In genomic region chr6:30857537-30857936, GRCh38 we compare ENCODE assay signal across 23 cellular contexts.
DNase-seq lines count a peak whose midpoint lies in the region; ATAC-seq and TF ChIP-seq lines count a peak whose summit lies in the region.
"Had no signal": no experiment of that assay in that cellular context is flagged by ENCODE, and none has a peak within 500 bp of the region (broad histone marks: within the 10 kb centered on the region; RNA-seq: fewer than 3 reads in every experiment).

No MANE protein-coding gene starts in this region.

- peaks cover 0 to 10% of the 10 kb centered on the region in 2 donors for H3K27me3 Mint-ChIP-seq in stimulated activated naive B cell treated with anti-CD40 and anti-IgM and Interleukin-4, amounts not matched to agents 10 μg/mL and 1 μg/mL and 100 μg/mL, for 72 hours

- no peak overlapping the region for H3K4me3 Mint-ChIP-seq in stimulated activated naive B cell treated with anti-CD40 and anti-IgM and Interleukin-4, amounts not matched to agents 10 μg/mL and 1 μg/mL and 100 μg/mL, for 72 hours
- H3K4me3 Mint-ChIP-seq: activated CD8-positive, alpha-beta T cell treated with anti-CD3 and anti-CD28 coated beads, Interleukin-2, amount 10 ng/mL, durations not matched to agents 7 days and 5 days; CD8-positive, alpha-beta T cell; naive thymus-derived CD8-positive, alpha-beta T cell had no signal

- peak; percentile 58 for DNase-seq in GM12865 (ENCODE audit: low read depth)
- peak; percentile 15 for DNase-seq in NCI-H526 treated with DMSO at 0.1 percent for 48 hours (lab: John Stamatoyannopoulos, UW)
- peak; percentile 25 for DNase-seq in kidney tubule cell (ENCODE audit: low spot score)
- DNase-seq in stimulated activated naive B cell treated with anti-CD40 and anti-IgM and Interleukin-4, amounts not matched to agents 10 μg/mL and 1 μg/mL and 100 μg/mL, for 72 hours = no peak
- no peak for DNase-seq in NCI-H2029 (lab: John Stamatoyannopoulos, UW)
- no peak for DNase-seq in SKM-1 (lab: John Stamatoyannopoulos, UW; ENCODE audit: unreplicated experiment)
- DNase-seq in T1000 (lab: John Stamatoyannopoulos, UW) = no peak
- DNase-seq: activated CD4-positive, alpha-beta T cell treated with anti-CD3 and anti-CD28 coated beads for 1 hour; activated CD8-positive, alpha-beta T cell treated with anti-CD3 and anti-CD28 coated beads, Interleukin-2, amount 10 ng/mL, durations not matched to agents 7 days and 5 days; activated T-cell treated with anti-CD3 and anti-CD28 coated beads, Interleukin-2, amount 50 U/mL, for 1 hour; CD8-positive, alpha-beta T cell; cortex of kidney; DMS153; left cardiac atrium; mesenchymal stem cell; naive thymus-derived CD8-positive, alpha-beta T cell; NCI-H1436 treated with DMSO at 0.1 percent for 48 hours; OCI-M1; posterior cingulate gyrus; SHP77; SW 1271; uterus had no signal

- peaks cover 17% of the 10 kb centered on the region in 2 donors for H3K9me3 Mint-ChIP-seq in stimulated activated naive B cell treated with anti-CD40 and anti-IgM and Interleukin-4, amounts not matched to agents 10 μg/mL and 1 μg/mL and 100 μg/mL, for 72 hours

- TF ChIP-seq CTCF in GM12865 (IDR thresholded peaks at IDR 0.05; ENCODE audit: insufficient read depth, low read depth, low read length, missing control alignments) = no peak

- peaks cover 16 to 24% of the 10 kb centered on the region in 2 donors for H3K36me3 Mint-ChIP-seq in stimulated activated naive B cell treated with anti-CD40 and anti-IgM and Interleukin-4, amounts not matched to agents 10 μg/mL and 1 μg/mL and 100 μg/mL, for 72 hours
- H3K36me3 Mint-ChIP-seq: CD8-positive, alpha-beta T cell had no signal

- H3K4me1 Mint-ChIP-seq in stimulated activated naive B cell treated with anti-CD40 and anti-IgM and Interleukin-4, amounts not matched to agents 10 μg/mL and 1 μg/mL and 100 μg/mL, for 72 hours = peaks cover 15% of the 10 kb centered on the region in 2 donors

- H3K27ac Mint-ChIP-seq in stimulated activated naive B cell treated with anti-CD40 and anti-IgM and Interleukin-4, amounts not matched to agents 10 μg/mL and 1 μg/mL and 100 μg/mL, for 72 hours = no peak overlapping the region
- H3K27ac Mint-ChIP-seq: activated CD8-positive, alpha-beta T cell treated with anti-CD3 and anti-CD28 coated beads, Interleukin-2, amount 10 ng/mL, durations not matched to agents 7 days and 5 days; CD8-positive, alpha-beta T cell had no signal

- peak; percentile 29 to 43 for ATAC-seq in stimulated activated naive B cell treated with anti-CD40 and anti-IgM and Interleukin-4, amounts not matched to agents 10 μg/mL and 1 μg/mL and 100 μg/mL, for 72 hours (replicated peaks)
- ATAC-seq: activated CD8-positive, alpha-beta T cell treated with anti-CD3 and anti-CD28 coated beads, Interleukin-2, amount 10 ng/mL, durations not matched to agents 7 days and 5 days; CD8-positive, alpha-beta T cell; left cardiac atrium; naive thymus-derived CD8-positive, alpha-beta T cell had no signal

- H3K4me3 ChIP-seq in GM12865 (ENCODE audit: low read depth, low read length) = no peak overlapping the region
- H3K4me3 ChIP-seq: cardiac muscle cell, uterus had no signal

Comparison
In these comparisons a context has a peak if more than half of its experiments do, and no peak if none do; other contexts are left out.
1. DNase-seq: peak in GM12865 (single experiment), NCI-H526 treated with DMSO at 0.1 percent for 48 hours (single experiment) and kidney tubule cell (single experiment); none in stimulated activated naive B cell treated with anti-CD40 and anti-IgM and Interleukin-4, amounts not matched to agents 10 μg/mL and 1 μg/mL and 100 μg/mL, for 72 hours (single experiment), NCI-H2029 (single experiment), SKM-1 (single experiment) and T1000 (single experiment).